ENCODE assay signal across 8 cellular contexts in the genomic region with DNA sequence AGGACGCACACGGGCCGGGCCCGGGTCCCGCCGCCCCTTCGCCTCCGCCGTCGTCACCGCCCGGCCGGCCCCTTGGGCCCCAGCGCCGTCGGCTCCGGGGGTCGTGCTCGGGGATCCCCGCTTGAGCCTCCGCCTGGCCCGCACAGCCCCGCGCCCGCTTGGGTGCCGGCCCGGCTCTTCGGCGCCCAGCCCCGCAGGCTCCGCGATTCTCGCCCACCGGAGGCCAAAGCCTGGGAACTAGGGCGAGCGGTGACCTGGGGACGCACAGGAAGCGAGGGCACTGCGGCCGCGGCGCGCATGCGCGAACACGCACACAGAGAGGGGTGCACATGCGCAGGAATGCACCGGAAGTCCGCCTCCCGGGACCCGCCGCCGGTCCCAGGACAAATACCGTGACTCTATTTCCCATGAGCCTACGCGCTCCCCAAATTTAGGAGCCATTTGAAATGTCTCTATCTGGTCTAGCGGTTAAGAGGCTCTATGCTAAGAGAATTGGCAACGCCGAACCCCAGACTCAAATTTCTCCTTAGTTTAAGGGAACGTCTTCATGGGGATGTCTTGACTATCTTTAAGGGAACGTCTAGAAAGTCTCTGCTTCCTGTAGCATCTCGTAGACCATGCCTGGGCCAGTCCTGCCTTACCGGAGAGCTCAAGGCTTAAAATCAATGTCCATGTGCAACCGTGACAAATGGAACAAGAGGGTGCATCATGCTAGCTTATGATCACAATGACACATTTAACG. TPM values are rescaled to one million over a fixed set of nuclear protein-coding genes. Genes with fewer than 3 reads are reported as not detected.
A peak's percentile ranks its signal among the peaks of the same experiment; 100 is the strongest.
DNase-seq lines count a peak whose midpoint lies in the region; ATAC-seq and TF ChIP-seq lines count a peak whose summit lies in the region.

TSS of gene ZNF12 (minus strand) at position 282 of the 742 bp plus-strand sequence. CDS start 1,774 bp downstream, outside the sequence.

- WGBS in gastroesophageal sphincter (ENCODE audit: low coverage in 1 of 2), 2 donors: 1 to 21% methylated on average over 2 to 17 of the region's 65 CpGs

- TF ChIP-seq CTCF in GM06990 (IDR thresholded peaks at IDR 0.05; ENCODE audit: insufficient read depth, low read length, poor library complexity, severe bottlenecking) (no peak), NB4 (IDR thresholded peaks at IDR 0.05; ENCODE audit: low read depth, low read length) (no peak), gastroesophageal sphincter (IDR thresholded peaks at IDR 0.05) (peak in 1 of 4 experiments; percentile 14), neutrophil (IDR thresholded peaks at IDR 0.05) (peak; percentile 19), subcutaneous adipose tissue (IDR thresholded peaks at IDR 0.05; ENCODE audit: low read depth) (no peak)

- no peaks in the 10 kb centered on the region for H3K27me3 Mint-ChIP-seq in activated naive CD4-positive, alpha-beta T cell treated with anti-CD3 and anti-CD28 coated beads for 36 hours (ENCODE audit: low read depth)

- H3K4me1 ChIP-seq in gastroesophageal sphincter (peaks cover 4 to 36% (median 21%) of the 10 kb centered on the region in 3 donors), neutrophil (ENCODE audit: control insufficient read depth in 1 of 2, insufficient read depth in 1 of 2, low read depth in 1 of 2, low read length in 1 of 2) (peaks cover 21 to 22% of the 10 kb centered on the region in 2 experiments)

- peaks cover 29% of the 10 kb centered on the region for H3K36me3 Mint-ChIP-seq in activated naive CD4-positive, alpha-beta T cell treated with anti-CD3 and anti-CD28 coated beads for 36 hours (ENCODE audit: low read depth)

- peak within 1 kb of the TSS; percentile 91 for H3K27ac Mint-ChIP-seq in activated naive CD4-positive, alpha-beta T cell treated with anti-CD3 and anti-CD28 coated beads for 36 hours

- TF ChIP-seq POLR2A in NB4 (IDR thresholded peaks at IDR 0.05; ENCODE audit: extremely low read depth, insufficient read length) (peak; percentile 93), gastroesophageal sphincter (IDR thresholded peaks at IDR 0.05) (peak; percentile 57 to 64)

- CTCF ChIA-PET in activated naive CD4-positive, alpha-beta T cell treated with anti-CD3 and anti-CD28 coated beads for 36 hours (lab: Charles Lee): no interaction called here

- DNase-seq in GM06990 (ENCODE audit: extremely low read depth, insufficient read length) (peak; percentile 98), NB4 (ENCODE audit: low read depth) (peak; percentile 99), SK-N-DZ (ENCODE audit: low spot score) (peak; percentile 95)
- DNase-seq in activated naive CD4-positive, alpha-beta T cell treated with anti-CD3 and anti-CD28 coated beads for 36 hours: peak; percentile 98

- H3K27me3 ChIP-seq in GM06990 (replicated peaks; ENCODE audit: control insufficient read depth, insufficient read depth, low read length): no peaks in the 10 kb centered on the region
- H3K27me3 ChIP-seq in gastroesophageal sphincter: no peaks in the 10 kb centered on the region
- H3K27me3 ChIP-seq in neutrophil: peaks cover 25% of the 10 kb centered on the region

- peak within 1 kb of the TSS; percentile 94 for H3K4me3 ChIP-seq in GM06990 (replicated peaks; ENCODE audit: low read depth, low read length)
- peak within 1 kb of the TSS; percentile 69 for H3K4me3 ChIP-seq in NB4 (ENCODE audit: low read depth, low read length)
- H3K4me3 ChIP-seq in gastroesophageal sphincter: peak within 1 kb of the TSS; percentile 99 to 100
- H3K4me3 ChIP-seq in neutrophil (ENCODE audit: low read depth in 1 of 2, low read length in 1 of 2): peak within 1 kb of the TSS; percentile 74 to 81

- H3K27ac ChIP-seq in gastroesophageal sphincter: peak within 1 kb of the TSS; percentile 84 to 92 (median 90)
- H3K27ac ChIP-seq in neutrophil: peak within 1 kb of the TSS; percentile 89

- peak within 1 kb of the TSS; percentile 91 for H3K4me3 Mint-ChIP-seq in activated naive CD4-positive, alpha-beta T cell treated with anti-CD3 and anti-CD28 coated beads for 36 hours

- peaks cover 0 to 4% (median 0%) of the 10 kb centered on the region in 3 donors for H3K9me3 ChIP-seq in gastroesophageal sphincter
- no peaks in the 10 kb centered on the region for H3K9me3 ChIP-seq in neutrophil

- intact Hi-C loops in activated naive CD4-positive, alpha-beta T cell treated with anti-CD3 and anti-CD28 coated beads for 36 hours (cut with micrococcal nuclease): loop anchor here (1.0 to 5.0 kb wide), 7 partner anchors 22 to 883 kb away; partner anchors contain the start of genes INTS15, MIOS, ZDHHC4 and ZNF316

- peaks cover 19% of the 10 kb centered on the region for H3K9me3 Mint-ChIP-seq in activated naive CD4-positive, alpha-beta T cell treated with anti-CD3 and anti-CD28 coated beads for 36 hours

- H3K4me1 Mint-ChIP-seq in activated naive CD4-positive, alpha-beta T cell treated with anti-CD3 and anti-CD28 coated beads for 36 hours (ENCODE audit: low read depth): peaks cover 36% of the 10 kb centered on the region

- peak; percentile 90 for ATAC-seq in HG02571 (IDR thresholded peaks at IDR 0.05; ENCODE audit: unreplicated experiment)
- peak; percentile 99 for ATAC-seq in gastroesophageal sphincter

- TF ChIP-seq EP300 in gastroesophageal sphincter (IDR thresholded peaks at IDR 0.05): no peak

- H3K36me3 ChIP-seq in GM06990 (ENCODE audit: control insufficient read depth, insufficient read depth, low read length) (peaks cover 14% of the 10 kb centered on the region), gastroesophageal sphincter (peaks cover 0 to 29% of the 10 kb centered on the region in 2 donors), neutrophil (peaks cover 18% of the 10 kb centered on the region)

RNA-seq across cellular contexts. Expression of gene ZNF12, which starts in this region (rescaled TPM):
- 10.4 and 11.6 TPM in 2 replicates for polyA plus RNA-seq in SK-N-DZ (2014; cell fraction: cytosol; rRNA removed)
- 37.7 and 38.8 TPM in 2 replicates for polyA plus RNA-seq in SK-N-DZ (2014; cell fraction: nucleus; rRNA removed)
- total RNA-seq in activated naive CD4-positive, alpha-beta T cell treated with anti-CD3 and anti-CD28 coated beads for 36 hours: 10 to 100 TPM; 12.8 to 13.3 TPM
- total RNA-seq in gastroesophageal sphincter (10 to 100 TPM; 22.4 to 33.9 (median 24.5) TPM), subcutaneous adipose tissue (10 to 100 TPM; 17.3 to 27.2 (median 19.9) TPM)

Comparison
In these comparisons a context has a peak if more than half of its experiments do, and no peak if none do; other contexts are left out.
1. Peak in every context shown above with its lines: DNase-seq, ATAC-seq, H3K4me3 ChIP-seq and H3K27ac ChIP-seq.